30 cellular contexts compared by ENCODE assay signal in genomic region chr1:161223805-161224694, GRCh38. TPM values are rescaled to one million over a fixed set of nuclear protein-coding genes. Genes with fewer than 3 reads are reported as not detected.
A peak's percentile ranks its signal among the peaks of the same experiment; 100 is the strongest.
DNase-seq lines count a peak whose midpoint lies in the region; ATAC-seq, FAIRE-seq and TF ChIP-seq lines count a peak whose summit lies in the region.
"Had no signal": no experiment of that assay in that cellular context is flagged by ENCODE, and none has a peak within 500 bp of the region (broad histone marks: within the 10 kb centered on the region; RNA-seq: fewer than 3 reads in every experiment).

No MANE protein-coding gene starts in this region.

- CTCF ChIA-PET in K562 (lab: Yijun Ruan, JAX; ENCODE audit: low intra/inter-chr PET ratio), result interaction anchor here (0.7 to 1.1 kb wide), 2 partner anchors 15 to 258 kb away, joined by 3 to 4 read pairs; no protein-coding TSS in a partner anchor

- H3K4me3 ChIP-seq in K562 (no peak overlapping the region), liver (ENCODE audit: low read depth in 1 of 3, low read length in 3 of 3) (peak overlapping the region in 2 of 3 donors; percentile 44 to 68), sigmoid colon (no peak overlapping the region)
- H3K4me3 ChIP-seq: breast epithelium, SJSA1, smooth muscle cell had no signal

- WGBS in K562 (ENCODE audit: insufficient coverage, low coverage, missing lambda C conversion rate), result 70% methylated on average over 7 of the region's 7 CpGs
- 32% methylated on average over 7 of the region's 7 CpGs for WGBS in liver
- WGBS in sigmoid colon, 2 donors, result 76 to 89% methylated on average over 7 of the region's 7 CpGs

- H3K4me1 ChIP-seq in K562 (replicated peaks in 1 of 2; ENCODE audit: control insufficient read depth in 2 of 2, insufficient read depth in 2 of 2, low read length in 2 of 2), result peaks cover 15 to 23% of the 10 kb centered on the region in 2 experiments; a peak in 4 of 5 replicates
- H3K4me1 ChIP-seq in liver (ENCODE audit: control insufficient read depth in 4 of 4, insufficient read depth in 4 of 4, low read length in 3 of 4), result peaks cover 0 to 53% (median 30%) of the 10 kb centered on the region in 4 donors
- peaks cover 0 to 31% (median 25%) of the 10 kb centered on the region in 4 donors for H3K4me1 ChIP-seq in sigmoid colon

- no peak overlapping the region for H3K27ac ChIP-seq in K562 (ENCODE audit: extremely low read depth, low read depth, low read length)
- H3K27ac ChIP-seq in liver (ENCODE audit: low read depth in 1 of 2, low read length in 2 of 2), result peak overlapping the region; percentile 93 to 100
- no peak overlapping the region for H3K27ac ChIP-seq in sigmoid colon
- H3K27ac ChIP-seq: SJSA1 had no signal

- TF ChIP-seq EP300 in K562 (IDR thresholded peaks at IDR 0.05; ENCODE audit: low read length), result no peak
- no peak for TF ChIP-seq EP300 in sigmoid colon (IDR thresholded peaks at IDR 0.05)

- peaks cover 15% of the 10 kb centered on the region for H3K36me3 ChIP-seq in K562 (ENCODE audit: control insufficient read depth, insufficient read depth, low read length)
- peaks cover 0 to 6% (median under 1%) of the 10 kb centered on the region in 4 donors for H3K36me3 ChIP-seq in liver (ENCODE audit: control insufficient read depth in 4 of 4, insufficient read depth in 3 of 4, low read depth in 1 of 4, low read length in 3 of 4)
- peaks cover 5 to 12% (median 11%) of the 10 kb centered on the region in 4 donors for H3K36me3 ChIP-seq in sigmoid colon
- H3K36me3 ChIP-seq: breast epithelium had no signal

- H3K9me3 ChIP-seq in K562 (replicated peaks; ENCODE audit: control insufficient read depth, insufficient read depth, low read depth, low read length) (no peaks in the 10 kb centered on the region), liver (ENCODE audit: control insufficient read depth in 4 of 4, low read length in 3 of 4) (no peaks in the 10 kb centered on the region), sigmoid colon (no peaks in the 10 kb centered on the region)
- H3K9me3 ChIP-seq: breast epithelium, heart left ventricle, SJSA1 had no signal

- H3K9ac ChIP-seq in K562 (ENCODE audit: insufficient read depth in 1 of 2, low read depth in 2 of 2, low read length in 2 of 2) (no peak overlapping the region), liver (ENCODE audit: low read depth in 1 of 2, low read length in 2 of 2) (peak overlapping the region in 1 of 2 donors; percentile 47)

- no peaks in the 10 kb centered on the region for H3K27me3 ChIP-seq in K562 (ENCODE audit: control insufficient read depth in 2 of 2, insufficient read depth in 2 of 2, low read length in 2 of 2)
- H3K27me3 ChIP-seq in liver (ENCODE audit: control insufficient read depth in 4 of 4, insufficient read depth in 4 of 4, low read length in 3 of 4), result no peaks in the 10 kb centered on the region
- no peaks in the 10 kb centered on the region for H3K27me3 ChIP-seq in sigmoid colon
- H3K27me3 ChIP-seq: breast epithelium, heart left ventricle, SJSA1 had no signal

- intact Hi-C loops in K562 (cut with micrococcal nuclease), result loop anchor here (2.0 kb wide), 1 partner anchor 31 kb away; no protein-coding TSS in a partner anchor
- intact Hi-C loops in sigmoid colon (cut with DNase I), result no loop called here

- TF ChIP-seq CTCF in K562 (IDR thresholded peaks at IDR 0.05 in 2 of 3, conservative IDR thresholded peaks at IDR 0.05 in 1 of 3; ENCODE audit: insufficient read depth in 2 of 3, low read depth in 1 of 3, low read length in 3 of 3) (no peak), liver (IDR thresholded peaks at IDR 0.05; ENCODE audit: low read depth, low read length, missing input control) (no peak), sigmoid colon (IDR thresholded peaks at IDR 0.05) (no peak), GM13977 (IDR thresholded peaks at IDR 0.05; ENCODE audit: extremely low read depth, insufficient read depth, missing control alignments) (no peak)

- no peak overlapping the region for H2AFZ ChIP-seq in K562 (ENCODE audit: low read depth, low read length)

- TF ChIP-seq RAD21 in K562 (CRISPR knock-in tag; conservative IDR thresholded peaks at IDR 0.05 in 1 of 2, IDR thresholded peaks at IDR 0.05 in 1 of 2) (no peak), liver (IDR thresholded peaks at IDR 0.05) (peak; percentile 39 to 51)

- no peak for FAIRE-seq in K562 (lab: Jason Lieb, UNC)
- FAIRE-seq: colon, GM18507, urothelium cell line had no signal

- ATAC-seq in K562 (no peak), GM21390 (IDR thresholded peaks at IDR 0.05; ENCODE audit: unreplicated experiment) (no peak)
- ATAC-seq: effector memory CD8-positive, alpha-beta T cell; esophagus mucosa; heart left ventricle; stimulated activated memory B cell treated with anti-CD40 and anti-IgM and Interleukin-4, amounts not matched to agents 10 μg/mL and 1 μg/mL and 100 μg/mL, for 72 hours; T-cell had no signal

- no peak overlapping the region for H3K4me2 ChIP-seq in K562 (ENCODE audit: insufficient read depth, low read length)
- H3K4me2 ChIP-seq: smooth muscle cell had no signal

- DNase-seq in HuH-7.5 (ENCODE audit: low spot score), result peak; percentile 58
- peak in 2 of 4 experiments; percentile 43 for DNase-seq in K562 (ENCODE audit: extremely low read depth in 1 of 4, low spot score in 3 of 4)
- DNase-seq in sigmoid colon, result peak; percentile 22
- no peak for DNase-seq in SKM-1 (lab: John Stamatoyannopoulos, UW; ENCODE audit: unreplicated experiment)
- DNase-seq in GM13977 (ENCODE audit: low spot score), result no peak
- DNase-seq: activated CD4-positive, alpha-beta T cell treated with anti-CD3 and anti-CD28 coated beads for 1 hour; activated CD8-positive, alpha-beta memory T cell treated with anti-CD3 and anti-CD28 coated beads for 24 hours; activated gamma-delta T cell treated with Interleukin-2 at 50 U/mL for 16 hours; amniotic stem cell; effector memory CD8-positive, alpha-beta T cell; foreskin fibroblast; heart left ventricle; KBM-7; NCI-H1105 treated with DMSO at 0.1 percent for 48 hours; NCI-H2029; NCI-H226; NCI-H748 treated with DMSO at 0.1 percent for 48 hours; stimulated activated CD4-positive, alpha-beta T cell treated with anti-CD3 and anti-CD28 coated beads, Interleukin-2, amount 100 ng/mL, for 48 hours; T-cell had no signal

- POLR2A ChIA-PET in K562 (lab: Yijun Ruan, JAX), result interaction anchor here (1.1 to 2.0 kb wide), 2 partner anchors 11 to 16 kb away, joined by 4 to 8 read pairs; no protein-coding TSS in a partner anchor

- TF ChIP-seq POLR2A in K562 (conservative IDR thresholded peaks at IDR 0.05) (no peak), sigmoid colon (IDR thresholded peaks at IDR 0.05) (no peak)

- BruUV-seq in K562 (replicated peaks; lab: Mats Ljungman, UMichigan), result no TSS peak

- no peaks in the 10 kb centered on the region for H4K20me1 ChIP-seq in K562 (replicated peaks; ENCODE audit: control insufficient read depth, insufficient read depth, low read length)

- in situ Hi-C loops in K562 (cut with MboI), result no loop called here
- in situ Hi-C loops in GM13977 (cut with MboI; ENCODE audit: low pct_unique_long_range_greater_than_20kb, low sequenced_read_pairs, unreplicated experiment), result loop anchor here (10.0 kb wide), 1 partner anchor 51 kb away; no protein-coding TSS in a partner anchor

- no peaks in the 10 kb centered on the region for H3K9me1 ChIP-seq in K562 (ENCODE audit: control insufficient read depth, insufficient read depth, low read length)

- H3K79me2 ChIP-seq in K562 (ENCODE audit: control insufficient read depth, insufficient read depth, low read length), result peaks cover 19% of the 10 kb centered on the region

RNA-seq across cellular contexts. Expression of gene APOA2, which starts 0.6 kb away (rescaled TPM):
- not detected in 2 replicates for total RNA-seq in K562 (2011; cell fraction: chromatin; rRNA removed; ENCODE audit: low replicate concordance)
- not detected in 2 replicates for total RNA-seq in K562 (2011; cell fraction: nucleolus; rRNA removed)
- 1.2 TPM in 1 of 2 replicates, not detected in the other for total RNA-seq in K562 (2011; cell fraction: nucleoplasm; rRNA removed)
- 0.41 TPM in 1 of 2 replicates, not detected in the other for total RNA-seq in K562 (2014; rRNA removed)
- total RNA-seq in K562 (2014; rRNA removed; fragmentation: Illumina TruSeq; extraction: Trizol), result not detected in 2 replicates
- 0.54 TPM in 1 of 2 replicates, not detected in the other for total RNA-seq in K562 (2015; rRNA removed; fragmentation: Illumina TruSeq; extraction: Trizol)
- total RNA-seq in K562 (2021), result 0.64 and 2.6 TPM in 2 replicates
- polyA plus RNA-seq in K562 (2011; rRNA removed), result 0.50 TPM in 1 of 2 replicates, not detected in the other
- 0.50 TPM in 1 of 2 replicates, not detected in the other for polyA plus RNA-seq in K562 (2011; cell fraction: cytosol; rRNA removed)
- not detected in 2 replicates for polyA plus RNA-seq in K562 (2011; cell fraction: nucleus; rRNA removed)
- 0.27 and 1.2 TPM in 2 replicates for polyA plus RNA-seq in K562 (2012)
- polyA plus RNA-seq in K562 (2014; fragmentation: Illumina TruSeq; extraction: Trizol), result 1.1 TPM in 1 of 2 replicates, not detected in the other
- 1 to 10 TPM in 1 of 2 experiments, under 1 TPM in 1; 0.93 to 1.6 TPM for polyA plus RNA-seq in K562 (2014; fragmentation: Nextera tagmentation; extraction: Ambion mirVana)
- polyA plus RNA-seq in K562 (2014; rRNA removed), result not detected in 2 replicates
- 1.4 TPM in 1 of 2 replicates, not detected in the other for polyA minus RNA-seq in K562 (2011; rRNA and poly(A)+ RNA removed)
- 19.8 TPM in 1 of 2 replicates, not detected in the other for polyA minus RNA-seq in K562 (2011; cell fraction: cytosol; rRNA and poly(A)+ RNA removed)
- polyA minus RNA-seq in K562 (2011; cell fraction: nucleus; rRNA and poly(A)+ RNA removed), result not detected in 2 replicates
- 1,000 to 10,000 TPM; 5,041 to 8,644 TPM for total RNA-seq in liver
- over 10,000 TPM; 12,638 to 30,612 TPM for polyA plus RNA-seq in liver
- not detected for total RNA-seq in sigmoid colon
- polyA plus RNA-seq in sigmoid colon, result under 1 TPM in 1 of 3 donors, not detected in 2; 0.26 TPM
- total RNA-seq: breast epithelium, esophagus mucosa, heart left ventricle, MCF 10A, SJSA1, smooth muscle cell had no signal
- polyA plus RNA-seq: heart left ventricle had no signal

RNA-seq across cellular contexts. Expression of gene TOMM40L, which starts 1.8 kb away (rescaled TPM):
- 32.6 and 66.6 TPM in 2 replicates for total RNA-seq in K562 (2011; cell fraction: chromatin; rRNA removed; ENCODE audit: low replicate concordance)
- 47.7 and 47.8 TPM in 2 replicates for total RNA-seq in K562 (2011; cell fraction: nucleolus; rRNA removed)
- total RNA-seq in K562 (2011; cell fraction: nucleoplasm; rRNA removed), result 44.7 and 48.8 TPM in 2 replicates
- 21.9 and 27.6 TPM in 2 replicates for total RNA-seq in K562 (2014; rRNA removed)
- total RNA-seq in K562 (2014; rRNA removed; fragmentation: Illumina TruSeq; extraction: Trizol), result 27.7 and 29.2 TPM in 2 replicates
- 24.2 and 25.2 TPM in 2 replicates for total RNA-seq in K562 (2015; rRNA removed; fragmentation: Illumina TruSeq; extraction: Trizol)
- 27.4 and 27.7 TPM in 2 replicates for total RNA-seq in K562 (2021)
- 18.9 and 20.2 TPM in 2 replicates for polyA plus RNA-seq in K562 (2011; rRNA removed)
- 23.3 and 28.0 TPM in 2 replicates for polyA plus RNA-seq in K562 (2011; cell fraction: cytosol; rRNA removed)
- polyA plus RNA-seq in K562 (2011; cell fraction: nucleus; rRNA removed), result 36.3 and 36.4 TPM in 2 replicates
- 18.3 and 24.6 TPM in 2 replicates for polyA plus RNA-seq in K562 (2012)
- polyA plus RNA-seq in K562 (2014; fragmentation: Illumina TruSeq; extraction: Trizol), result 33.4 and 33.6 TPM in 2 replicates
- 10 to 100 TPM in 1 of 2 experiments, 1 to 10 TPM in 1; 9.6 to 12.9 TPM for polyA plus RNA-seq in K562 (2014; fragmentation: Nextera tagmentation; extraction: Ambion mirVana)
- 27.5 and 34.9 TPM in 2 replicates for polyA plus RNA-seq in K562 (2014; rRNA removed)
- polyA minus RNA-seq in K562 (2011; rRNA and poly(A)+ RNA removed), result 29.7 and 30.1 TPM in 2 replicates
- 11.1 and 12.7 TPM in 2 replicates for polyA minus RNA-seq in K562 (2011; cell fraction: cytosol; rRNA and poly(A)+ RNA removed)
- polyA minus RNA-seq in K562 (2011; cell fraction: nucleus; rRNA and poly(A)+ RNA removed), result 20.7 and 35.2 TPM in 2 replicates
- 1 to 10 TPM; 6.7 to 7.4 TPM for total RNA-seq in liver
- polyA plus RNA-seq in liver, result 10 to 100 TPM; 10.4 to 10.5 TPM
- 10 to 100 TPM; 12.6 to 20.2 (median 14.8) TPM for total RNA-seq in sigmoid colon
- polyA plus RNA-seq in sigmoid colon, result 10 to 100 TPM; 15.0 to 23.1 (median 18.5) TPM

RNA-seq across cellular contexts. Expression of gene FCER1G, which starts 9.0 kb away (rescaled TPM):
- total RNA-seq in K562 (2011; cell fraction: chromatin; rRNA removed; ENCODE audit: low replicate concordance), result 0.95 TPM in 1 of 2 replicates, not detected in the other
- total RNA-seq in K562 (2011; cell fraction: nucleolus; rRNA removed), result not detected in 2 replicates
- total RNA-seq in K562 (2011; cell fraction: nucleoplasm; rRNA removed), result not detected in 2 replicates
- total RNA-seq in K562 (2014; rRNA removed) (0.29 TPM in 1 of 2 replicates, not detected in the other), K562 (2014; rRNA removed; fragmentation: Illumina TruSeq; extraction: Trizol) (not detected in 2 replicates), K562 (2015; rRNA removed; fragmentation: Illumina TruSeq; extraction: Trizol) (0.69 and 0.98 TPM in 2 replicates), K562 (2021) (0.31 TPM in 1 of 2 replicates, not detected in the other), liver (10 to 100 TPM; 25.4 to 32.6 TPM), sigmoid colon (10 to 100 TPM; 14.4 to 86.4 (median 56.9) TPM)
- polyA plus RNA-seq in K562 (2011; rRNA removed) (0.15 and 0.24 TPM in 2 replicates), K562 (2014; fragmentation: Illumina TruSeq; extraction: Trizol) (0.30 TPM in 1 of 2 replicates, not detected in the other), K562 (2014; fragmentation: Nextera tagmentation; extraction: Ambion mirVana) (under 1 TPM; 0.31 to 0.46 TPM), K562 (2014; rRNA removed) (0.27 and 0.47 TPM in 2 replicates), liver (10 to 100 TPM; 46.1 to 77.1 TPM), sigmoid colon (100 to 1,000 TPM in 1 of 3 donors, 10 to 100 TPM in 2; 77.7 to 243 (median 80.5) TPM)
- 0.24 and 0.32 TPM in 2 replicates for polyA plus RNA-seq in K562 (2011; cell fraction: cytosol; rRNA removed)
- 0.55 and 1.3 TPM in 2 replicates for polyA plus RNA-seq in K562 (2011; cell fraction: nucleus; rRNA removed)
- polyA plus RNA-seq in K562 (2012), result 1.7 and 9.0 TPM in 2 replicates
- 0.46 TPM in 1 of 2 replicates, not detected in the other for polyA minus RNA-seq in K562 (2011; rRNA and poly(A)+ RNA removed)
- polyA minus RNA-seq in K562 (2011; cell fraction: cytosol; rRNA and poly(A)+ RNA removed), result not detected in 2 replicates
- not detected in 2 replicates for polyA minus RNA-seq in K562 (2011; cell fraction: nucleus; rRNA and poly(A)+ RNA removed)
- total RNA-seq: smooth muscle cell had no signal

RNA-seq across cellular contexts. Expression of gene NR1I3, which starts 14.0 kb away (rescaled TPM):
- total RNA-seq in K562 (2011; cell fraction: chromatin; rRNA removed; ENCODE audit: low replicate concordance), result not detected in 2 replicates
- not detected in 2 replicates for total RNA-seq in K562 (2011; cell fraction: nucleolus; rRNA removed)
- not detected in 2 replicates for total RNA-seq in K562 (2011; cell fraction: nucleoplasm; rRNA removed)
- total RNA-seq in K562 (2014; rRNA removed) (not detected in 2 replicates), K562 (2014; rRNA removed; fragmentation: Illumina TruSeq; extraction: Trizol) (not detected in 2 replicates), K562 (2015; rRNA removed; fragmentation: Illumina TruSeq; extraction: Trizol) (not detected in 2 replicates), K562 (2021) (not detected in 2 replicates), liver (10 to 100 TPM; 10.4 to 52.3 TPM), sigmoid colon (not detected)
- polyA plus RNA-seq in K562 (2011; rRNA removed) (not detected in 2 replicates), K562 (2014; fragmentation: Illumina TruSeq; extraction: Trizol) (not detected in 2 replicates), K562 (2014; fragmentation: Nextera tagmentation; extraction: Ambion mirVana) (under 1 TPM in 1 of 2 experiments, not detected in 1; 0.11 TPM), K562 (2014; rRNA removed) (not detected in 2 replicates), liver (100 to 1,000 TPM in 1 of 2 donors, 10 to 100 TPM in 1; 43.0 to 128 TPM), sigmoid colon (under 1 TPM in 1 of 3 donors, not detected in 2; 0.13 TPM)
- polyA plus RNA-seq in K562 (2011; cell fraction: cytosol; rRNA removed), result not detected in 2 replicates
- polyA plus RNA-seq in K562 (2011; cell fraction: nucleus; rRNA removed), result not detected in 2 replicates
- polyA plus RNA-seq in K562 (2012), result 0.52 and 0.61 TPM in 2 replicates
- polyA minus RNA-seq in K562 (2011; rRNA and poly(A)+ RNA removed), result not detected in 2 replicates
- not detected in 2 replicates for polyA minus RNA-seq in K562 (2011; cell fraction: cytosol; rRNA and poly(A)+ RNA removed)
- polyA minus RNA-seq in K562 (2011; cell fraction: nucleus; rRNA and poly(A)+ RNA removed), result not detected in 2 replicates
- total RNA-seq: breast epithelium, esophagus mucosa, heart left ventricle, MCF 10A, SJSA1, smooth muscle cell, T-cell had no signal

RNA-seq across cellular contexts. Expression of gene NDUFS2, which starts 21.9 kb away (rescaled TPM):
- total RNA-seq in K562 (2011; cell fraction: chromatin; rRNA removed; ENCODE audit: low replicate concordance), result 139 and 181 TPM in 2 replicates
- 123 and 138 TPM in 2 replicates for total RNA-seq in K562 (2011; cell fraction: nucleolus; rRNA removed)
- total RNA-seq in K562 (2011; cell fraction: nucleoplasm; rRNA removed), result 118 and 147 TPM in 2 replicates
- total RNA-seq in K562 (2014; rRNA removed), result 158 and 175 TPM in 2 replicates
- 106 and 109 TPM in 2 replicates for total RNA-seq in K562 (2014; rRNA removed; fragmentation: Illumina TruSeq; extraction: Trizol)
- 147 TPM in 2 replicates for total RNA-seq in K562 (2015; rRNA removed; fragmentation: Illumina TruSeq; extraction: Trizol)
- total RNA-seq in K562 (2021), result 86.7 and 87.5 TPM in 2 replicates
- polyA plus RNA-seq in K562 (2011; rRNA removed), result 174 and 176 TPM in 2 replicates
- polyA plus RNA-seq in K562 (2011; cell fraction: cytosol; rRNA removed), result 141 and 175 TPM in 2 replicates
- 131 and 205 TPM in 2 replicates for polyA plus RNA-seq in K562 (2011; cell fraction: nucleus; rRNA removed)
- 110 and 131 TPM in 2 replicates for polyA plus RNA-seq in K562 (2012)
- polyA plus RNA-seq in K562 (2014; fragmentation: Illumina TruSeq; extraction: Trizol), result 140 and 141 TPM in 2 replicates
- 100 to 1,000 TPM in 1 of 2 experiments, 10 to 100 TPM in 1; 70.0 to 115 TPM for polyA plus RNA-seq in K562 (2014; fragmentation: Nextera tagmentation; extraction: Ambion mirVana)
- polyA plus RNA-seq in K562 (2014; rRNA removed), result 172 and 181 TPM in 2 replicates
- polyA minus RNA-seq in K562 (2011; rRNA and poly(A)+ RNA removed), result 175 and 239 TPM in 2 replicates
- 73.7 and 96.6 TPM in 2 replicates for polyA minus RNA-seq in K562 (2011; cell fraction: cytosol; rRNA and poly(A)+ RNA removed)
- 55.5 and 93.4 TPM in 2 replicates for polyA minus RNA-seq in K562 (2011; cell fraction: nucleus; rRNA and poly(A)+ RNA removed)
- 100 to 1,000 TPM; 105 to 167 TPM for total RNA-seq in liver
- 100 to 1,000 TPM in 1 of 2 donors, 10 to 100 TPM in 1; 93.3 to 135 TPM for polyA plus RNA-seq in liver
- total RNA-seq in sigmoid colon, result 100 to 1,000 TPM in 1 of 4 donors, 10 to 100 TPM in 3; 79.6 to 113 (median 92.6) TPM
- polyA plus RNA-seq in sigmoid colon, result 100 to 1,000 TPM; 113 to 194 (median 123) TPM

Comparison
In these comparisons a context has a peak if more than half of its experiments do, and no peak if none do; other contexts are left out.
1. DNase-seq: peak in HuH-7.5 (single experiment) and sigmoid colon (single experiment); none in SKM-1 (single experiment) and GM13977 (single experiment).
2. H3K27ac ChIP-seq: peak in liver (2 of 2); none in K562 (single experiment) and sigmoid colon (0 of 4).
3. H3K4me3 ChIP-seq: peak in liver (2 of 3); none in K562 (single experiment) and sigmoid colon (0 of 4).
4. RNA of gene APOA2, which starts 0.6 kb away (total RNA-seq): 5,041 to 8,644 TPM in liver; 0.41 to 2.6 TPM in K562 and not detected in sigmoid colon; every median in the first group is over 1,000 times any median in the second.
5. RNA of gene FCER1G, which starts 9.0 kb away (total RNA-seq): 14.4 to 86.4 TPM in sigmoid colon and 25.4 to 32.6 TPM in liver; 0.29 to 0.98 TPM in K562; every median in the first group is over 4 times any median in the second.